In the genomic region with DNA sequence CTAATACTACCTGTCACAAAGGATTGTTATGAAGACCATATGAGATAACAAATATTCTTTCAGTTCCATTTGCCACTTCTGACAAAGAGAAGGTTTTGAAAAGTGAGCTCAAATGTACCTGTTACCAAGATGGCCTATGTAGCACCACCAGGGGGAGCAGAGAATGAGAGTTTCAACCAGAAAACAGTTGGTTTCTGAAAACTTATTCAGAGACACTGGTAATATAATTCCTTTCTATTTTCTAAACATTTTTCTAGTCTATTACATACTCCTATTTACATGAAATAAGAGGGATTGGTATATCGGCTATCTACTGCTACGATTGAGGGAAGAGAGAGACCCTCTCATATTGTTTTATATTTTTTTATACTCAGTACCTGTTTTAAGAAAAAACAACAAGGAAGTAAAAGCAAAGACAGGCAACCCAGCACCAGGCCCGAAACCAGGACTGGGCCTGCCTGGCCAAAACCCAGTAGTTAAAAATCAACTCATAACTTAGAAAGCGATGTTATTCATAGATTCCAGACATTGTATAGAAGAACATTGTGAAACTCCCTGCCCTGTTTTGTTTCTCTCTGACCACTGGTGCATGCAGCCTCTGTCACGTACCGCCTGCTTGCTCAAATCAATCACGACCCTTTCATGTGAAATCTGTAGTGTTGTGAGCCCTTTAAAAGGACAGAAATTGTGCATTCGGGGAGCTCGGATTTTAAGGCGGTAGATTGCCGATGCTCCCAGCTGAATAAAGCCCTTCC, we compare ENCODE assay signal across 1 cellular context.
TF ChIP-seq lines count a peak whose summit lies in the region.

No MANE protein-coding gene starts in this region.

TF ChIP-seq in H1, 55 proteins besides CTCF, POLR2A, EP300 and RAD21:
- TF ChIP-seq CTBP2 (IDR thresholded peaks at IDR 0.05; ENCODE audit: borderline replicate concordance, insufficient read depth, insufficient read length, low read length) (no peak), SRF (IDR thresholded peaks at IDR 0.05; ENCODE audit: low read depth, low read length) (no peak)
